ENCODE assay signal across 21 cellular contexts in the genomic region with DNA sequence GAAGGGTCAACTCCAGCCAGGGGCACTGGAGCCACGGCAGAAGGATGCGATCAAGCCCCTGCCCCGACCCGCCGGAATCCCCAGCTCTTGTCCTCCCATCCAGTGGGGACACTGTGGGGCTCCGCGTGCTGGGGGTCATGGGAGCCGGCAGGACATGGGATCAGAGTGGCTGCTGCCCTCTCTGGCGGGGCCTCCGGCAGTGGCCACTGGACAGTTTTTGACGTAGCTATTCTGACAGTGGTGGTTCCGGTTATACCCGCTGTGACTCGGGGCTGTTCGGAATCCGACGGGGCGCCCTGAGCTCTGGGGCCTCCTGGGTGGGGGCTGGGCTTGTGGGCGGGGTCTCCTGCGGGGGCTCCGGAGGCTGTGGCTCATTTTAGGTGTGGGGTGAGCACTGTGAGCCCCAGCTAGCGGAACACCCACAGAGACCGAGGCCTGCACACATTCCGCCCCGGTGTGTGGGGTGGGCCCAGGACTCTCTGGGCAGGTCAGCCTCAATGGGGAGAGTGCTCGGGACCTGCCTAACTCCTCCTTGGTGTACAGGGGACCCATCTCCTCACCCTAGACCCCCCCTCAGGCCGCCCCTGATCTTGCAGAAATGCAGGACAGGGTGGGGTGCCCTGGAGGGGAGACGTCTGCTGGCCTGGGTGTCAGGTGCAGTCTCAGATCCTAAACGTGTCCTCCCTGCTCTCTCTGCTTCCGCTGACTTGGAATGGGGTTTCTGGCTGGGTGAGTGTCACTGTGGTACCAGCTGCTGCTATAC.
"Had no signal": no experiment of that assay in that cellular context is flagged by ENCODE, and none has a peak within 500 bp of the region (broad histone marks: within the 10 kb centered on the region; RNA-seq: fewer than 3 reads in every experiment).

No MANE protein-coding gene starts in this region.

- H3K4me1 Mint-ChIP-seq: nephron had no signal

- H3K27ac ChIP-seq: epithelial cell of prostate, esophagus muscularis mucosa, gastroesophageal sphincter, left lung, lower lobe of right lung, parathyroid adenoma, prostate gland had no signal

- H3K4me1 ChIP-seq: esophagus muscularis mucosa, gastroesophageal sphincter, left lung, lower lobe of right lung, parathyroid adenoma, prostate gland had no signal

- ATAC-seq: gastroesophageal sphincter, left lung, sciatic nerve had no signal

- H3K27ac Mint-ChIP-seq: nephron had no signal

- DNase-seq: cortex of kidney; effector memory CD4-positive, alpha-beta T cell; glutamatergic neuron; islet precursor cell; lower lobe of right lung; mesenchymal stem cell; midbrain; occipital lobe; stimulated activated CD4-positive, alpha-beta T cell treated with anti-CD3 and anti-CD28 coated beads, Interleukin-15, amount 100 ng/mL, for 24 hours; stimulated activated CD4-positive, alpha-beta T cell treated with anti-CD3 and anti-CD28 coated beads, Interleukin-1b, Interleukin-23, amount 100 ng/mL, for 48 hours; stimulated activated CD4-positive, alpha-beta T cell treated with anti-CD3 and anti-CD28 coated beads, Interleukin-4, amount 100 ng/mL, for 4 hours; stimulated activated naive CD4-positive, alpha-beta T cell treated with Interleukin-2 at 50 U/mL for 16 hours; trophoblast cell had no signal

- H3K4me3 Mint-ChIP-seq: nephron had no signal
